In genomic region chr21:46118305-46118870, GRCh38 we compare ENCODE assay signal across 1 cellular context.
TF ChIP-seq lines count a peak whose summit lies in the region.

No MANE protein-coding gene starts in this region.

TF ChIP-seq in GM23338, 12 proteins besides CTCF, POLR2A, EP300 and RAD21:
- TF ChIP-seq, protein P1, sequence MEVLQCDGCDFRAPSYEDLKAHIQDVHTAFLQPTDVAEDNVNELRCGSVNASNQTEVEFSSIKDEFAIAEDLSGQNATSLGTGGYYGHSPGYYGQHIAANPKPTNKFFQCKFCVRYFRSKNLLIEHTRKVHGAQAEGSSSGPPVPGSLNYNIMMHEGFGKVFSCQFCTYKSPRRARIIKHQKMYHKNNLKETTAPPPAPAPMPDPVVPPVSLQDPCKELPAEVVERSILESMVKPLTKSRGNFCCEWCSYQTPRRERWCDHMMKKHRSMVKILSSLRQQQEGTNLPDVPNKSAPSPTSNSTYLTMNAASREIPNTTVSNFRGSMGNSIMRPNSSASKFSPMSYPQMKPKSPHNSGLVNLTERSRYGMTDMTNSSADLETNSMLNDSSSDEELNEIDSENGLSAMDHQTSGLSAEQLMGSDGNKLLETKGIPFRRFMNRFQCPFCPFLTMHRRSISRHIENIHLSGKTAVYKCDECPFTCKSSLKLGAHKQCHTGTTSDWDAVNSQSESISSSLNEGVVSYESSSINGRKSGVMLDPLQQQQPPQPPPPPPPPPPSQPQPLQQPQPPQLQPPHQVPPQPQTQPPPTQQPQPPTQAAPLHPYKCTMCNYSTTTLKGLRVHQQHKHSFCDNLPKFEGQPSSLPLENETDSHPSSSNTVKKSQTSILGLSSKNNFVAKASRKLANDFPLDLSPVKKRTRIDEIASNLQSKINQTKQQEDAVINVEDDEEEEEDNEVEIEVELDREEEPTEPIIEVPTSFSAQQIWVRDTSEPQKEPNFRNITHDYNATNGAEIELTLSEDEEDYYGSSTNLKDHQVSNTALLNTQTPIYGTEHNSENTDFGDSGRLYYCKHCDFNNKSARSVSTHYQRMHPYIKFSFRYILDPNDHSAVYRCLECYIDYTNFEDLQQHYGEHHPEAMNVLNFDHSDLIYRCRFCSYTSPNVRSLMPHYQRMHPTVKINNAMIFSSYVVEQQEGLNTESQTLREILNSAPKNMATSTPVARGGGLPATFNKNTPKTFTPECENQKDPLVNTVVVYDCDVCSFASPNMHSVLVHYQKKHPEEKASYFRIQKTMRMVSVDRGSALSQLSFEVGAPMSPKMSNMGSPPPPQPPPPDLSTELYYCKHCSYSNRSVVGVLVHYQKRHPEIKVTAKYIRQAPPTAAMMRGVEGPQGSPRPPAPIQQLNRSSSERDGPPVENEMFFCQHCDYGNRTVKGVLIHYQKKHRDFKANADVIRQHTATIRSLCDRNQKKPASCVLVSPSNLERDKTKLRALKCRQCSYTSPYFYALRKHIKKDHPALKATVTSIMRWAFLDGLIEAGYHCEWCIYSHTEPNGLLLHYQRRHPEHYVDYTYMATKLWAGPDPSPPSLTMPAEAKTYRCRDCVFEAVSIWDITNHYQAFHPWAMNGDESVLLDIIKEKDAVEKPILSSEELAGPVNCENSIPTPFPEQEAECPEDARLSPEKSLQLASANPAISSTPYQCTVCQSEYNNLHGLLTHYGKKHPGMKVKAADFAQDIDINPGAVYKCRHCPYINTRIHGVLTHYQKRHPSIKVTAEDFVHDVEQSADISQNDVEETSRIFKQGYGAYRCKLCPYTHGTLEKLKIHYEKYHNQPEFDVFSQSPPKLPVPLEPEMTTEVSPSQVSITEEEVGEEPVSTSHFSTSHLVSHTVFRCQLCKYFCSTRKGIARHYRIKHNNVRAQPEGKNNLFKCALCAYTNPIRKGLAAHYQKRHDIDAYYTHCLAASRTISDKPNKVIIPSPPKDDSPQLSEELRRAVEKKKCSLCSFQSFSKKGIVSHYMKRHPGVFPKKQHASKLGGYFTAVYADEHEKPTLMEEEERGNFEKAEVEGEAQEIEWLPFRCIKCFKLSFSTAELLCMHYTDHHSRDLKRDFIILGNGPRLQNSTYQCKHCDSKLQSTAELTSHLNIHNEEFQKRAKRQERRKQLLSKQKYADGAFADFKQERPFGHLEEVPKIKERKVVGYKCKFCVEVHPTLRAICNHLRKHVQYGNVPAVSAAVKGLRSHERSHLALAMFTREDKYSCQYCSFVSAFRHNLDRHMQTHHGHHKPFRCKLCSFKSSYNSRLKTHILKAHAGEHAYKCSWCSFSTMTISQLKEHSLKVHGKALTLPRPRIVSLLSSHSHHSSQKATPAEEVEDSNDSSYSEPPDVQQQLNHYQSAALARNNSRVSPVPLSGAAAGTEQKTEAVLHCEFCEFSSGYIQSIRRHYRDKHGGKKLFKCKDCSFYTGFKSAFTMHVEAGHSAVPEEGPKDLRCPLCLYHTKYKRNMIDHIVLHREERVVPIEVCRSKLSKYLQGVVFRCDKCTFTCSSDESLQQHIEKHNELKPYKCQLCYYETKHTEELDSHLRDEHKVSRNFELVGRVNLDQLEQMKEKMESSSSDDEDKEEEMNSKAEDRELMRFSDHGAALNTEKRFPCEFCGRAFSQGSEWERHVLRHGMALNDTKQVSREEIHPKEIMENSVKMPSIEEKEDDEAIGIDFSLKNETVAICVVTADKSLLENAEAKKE (CRISPR knock-in tag; IDR thresholded peaks at IDR 0.05) = no peak
- TF ChIP-seq JUNB (IDR thresholded peaks at IDR 0.05; ENCODE audit: unreplicated experiment) (no peak), EZH2 (IDR thresholded peaks at IDR 0.05; ENCODE audit: low read depth, unreplicated experiment) (no peak), NANOG (IDR thresholded peaks at IDR 0.05; ENCODE audit: borderline replicate concordance) (no peak), ZNF331 (CRISPR knock-in tag; IDR thresholded peaks at IDR 0.05; ENCODE audit: low read depth) (no peak), CREB1 (CRISPR knock-in tag; IDR thresholded peaks at IDR 0.05; ENCODE audit: low read depth) (no peak), ETS1 (IDR thresholded peaks at IDR 0.05) (no peak), ZNF114 (CRISPR knock-in tag; IDR thresholded peaks at IDR 0.05) (no peak), STAT1 (IDR thresholded peaks at IDR 0.05; ENCODE audit: unreplicated experiment) (no peak), EZH2phosphoT487 (IDR thresholded peaks at IDR 0.05; ENCODE audit: unreplicated experiment) (no peak), REST (IDR thresholded peaks at IDR 0.05; ENCODE audit: unreplicated experiment) (no peak)
